Comparison of ENCODE assay signal across 1 cellular context in genomic region chr11:46597155-46597554, GRCh38.
A peak's percentile ranks its signal among the peaks of the same experiment; 100 is the strongest.
TF ChIP-seq lines count a peak whose summit lies in the region.

No MANE protein-coding gene starts in this region.

TF ChIP-seq in HepG2, 621 proteins besides CTCF, POLR2A, EP300 and RAD21 (continued from another document and continues in another):
- TF ChIP-seq ZSCAN21 (CRISPR knock-in tag; IDR thresholded peaks at IDR 0.05; ENCODE audit: borderline replicate concordance) (no peak), HOXA7 (CRISPR knock-in tag; IDR thresholded peaks at IDR 0.05) (no peak), ZNF501 (CRISPR knock-in tag; IDR thresholded peaks at IDR 0.05) (no peak), MTF2 (CRISPR knock-in tag; IDR thresholded peaks at IDR 0.05; ENCODE audit: borderline replicate concordance) (no peak), LRRFIP1 (CRISPR knock-in tag; conservative IDR thresholded peaks at IDR 0.05) (no peak), TFDP2 (CRISPR knock-in tag; IDR thresholded peaks at IDR 0.05) (0 out of 2 replicates have a peak, but pooled peaks have one; percentile 17), PLRG1 (conservative IDR thresholded peaks at IDR 0.05) (no peak), ZNF335 (CRISPR knock-in tag; IDR thresholded peaks at IDR 0.05) (no peak), NFIB (CRISPR knock-in tag; IDR thresholded peaks at IDR 0.05; ENCODE audit: borderline replicate concordance) (no peak), RFXANK (CRISPR knock-in tag; IDR thresholded peaks at IDR 0.05) (no peak), MED8 (CRISPR knock-in tag; IDR thresholded peaks at IDR 0.05; ENCODE audit: insufficient replicate concordance) (no peak), ETS1 (CRISPR knock-in tag; IDR thresholded peaks at IDR 0.05) (no peak), ZMAT5 (CRISPR knock-in tag; IDR thresholded peaks at IDR 0.05; ENCODE audit: borderline replicate concordance, low read depth) (no peak), SP4 (CRISPR knock-in tag; IDR thresholded peaks at IDR 0.05) (no peak), ZNF883 (CRISPR knock-in tag; IDR thresholded peaks at IDR 0.05; ENCODE audit: not compliant biosample characterization) (no peak), RAD51 (IDR thresholded peaks at IDR 0.05; ENCODE audit: borderline replicate concordance) (no peak), EZH2 (conservative IDR thresholded peaks at IDR 0.05; ENCODE audit: low read depth, low read length) (no peak), TAF1 (CRISPR knock-in tag; IDR thresholded peaks at IDR 0.05) (no peak), FOSL2 (CRISPR knock-in tag; IDR thresholded peaks at IDR 0.05) (peak; percentile 22; the same call in 1 of the 2 replicates), ZNF660 (CRISPR knock-in tag; IDR thresholded peaks at IDR 0.05; ENCODE audit: borderline replicate concordance, low read depth) (no peak), ZNF788 (CRISPR knock-in tag; IDR thresholded peaks at IDR 0.05; ENCODE audit: borderline replicate concordance) (no peak; the same call in 1 of the 2 replicates), RORA (CRISPR knock-in tag; IDR thresholded peaks at IDR 0.05) (no peak), ELF3 (CRISPR knock-in tag; IDR thresholded peaks at IDR 0.05) (no peak), MXD3 (CRISPR knock-in tag; IDR thresholded peaks at IDR 0.05) (no peak), HINFP (CRISPR knock-in tag; IDR thresholded peaks at IDR 0.05; ENCODE audit: low read depth) (no peak), ZNF839 (CRISPR knock-in tag; IDR thresholded peaks at IDR 0.05; ENCODE audit: borderline replicate concordance) (no peak), PAX8 (CRISPR knock-in tag; IDR thresholded peaks at IDR 0.05; ENCODE audit: borderline replicate concordance) (no peak), MTA3 (CRISPR knock-in tag; IDR thresholded peaks at IDR 0.05) (no peak), ZSCAN9 (CRISPR knock-in tag; IDR thresholded peaks at IDR 0.05; ENCODE audit: borderline replicate concordance) (no peak), JUND (CRISPR knock-in tag; IDR thresholded peaks at IDR 0.05) (no peak), GATAD2A (CRISPR knock-in tag; IDR thresholded peaks at IDR 0.05) (peak; percentile 43; the same call in 1 of the 2 replicates), GTF2F1 (IDR thresholded peaks at IDR 0.05; ENCODE audit: low read length) (no peak), ZNF713 (CRISPR knock-in tag; IDR thresholded peaks at IDR 0.05) (no peak), ZNF589 (CRISPR knock-in tag; conservative IDR thresholded peaks at IDR 0.05) (no peak), ZNF446 (CRISPR knock-in tag; IDR thresholded peaks at IDR 0.05) (no peak), FLYWCH1 (CRISPR knock-in tag; IDR thresholded peaks at IDR 0.05) (no peak), THAP8 (CRISPR knock-in tag; IDR thresholded peaks at IDR 0.05; ENCODE audit: borderline replicate concordance) (no peak), KDM4B (CRISPR knock-in tag; IDR thresholded peaks at IDR 0.05) (no peak), ZBTB14 (CRISPR knock-in tag; IDR thresholded peaks at IDR 0.05) (no peak), ZNF18 (CRISPR knock-in tag; IDR thresholded peaks at IDR 0.05; ENCODE audit: insufficient replicate concordance) (peak; percentile 95), KAT8 (CRISPR knock-in tag; IDR thresholded peaks at IDR 0.05) (no peak), NR1H2 (CRISPR knock-in tag; IDR thresholded peaks at IDR 0.05; ENCODE audit: borderline replicate concordance, low read depth) (no peak), CBX2 (IDR thresholded peaks at IDR 0.05; ENCODE audit: low read depth, low read length) (no peak), CBX2 (CRISPR knock-in tag; IDR thresholded peaks at IDR 0.05; ENCODE audit: low read depth) (no peak), ZNF24 (IDR thresholded peaks at IDR 0.05) (no peak), ADNP (CRISPR knock-in tag; IDR thresholded peaks at IDR 0.05) (0 out of 2 replicates have a peak, but pooled peaks have one; percentile 18), NFKBIZ (CRISPR knock-in tag; IDR thresholded peaks at IDR 0.05) (no peak), TIGD3 (CRISPR knock-in tag; IDR thresholded peaks at IDR 0.05; ENCODE audit: borderline replicate concordance) (no peak), ZNF569 (CRISPR knock-in tag; IDR thresholded peaks at IDR 0.05; ENCODE audit: borderline replicate concordance) (no peak), RNF219 (CRISPR knock-in tag; IDR thresholded peaks at IDR 0.05) (no peak), SMC3 (IDR thresholded peaks at IDR 0.05; ENCODE audit: low read length) (no peak), ZNF543 (CRISPR knock-in tag; IDR thresholded peaks at IDR 0.05) (no peak), TOPORS (CRISPR knock-in tag; IDR thresholded peaks at IDR 0.05) (no peak), SP5 (CRISPR knock-in tag; IDR thresholded peaks at IDR 0.05; ENCODE audit: borderline replicate concordance, low read depth) (no peak), HOXA5 (CRISPR knock-in tag; IDR thresholded peaks at IDR 0.05) (0 out of 2 replicates have a peak, but pooled peaks have one; percentile 52), KLF9 (CRISPR knock-in tag; IDR thresholded peaks at IDR 0.05; ENCODE audit: low read depth) (no peak), MNT (IDR thresholded peaks at IDR 0.05) (no peak), NCOA2 (CRISPR knock-in tag; IDR thresholded peaks at IDR 0.05) (no peak), CHCHD3 (CRISPR knock-in tag; IDR thresholded peaks at IDR 0.05) (no peak), ZFP36L1 (CRISPR knock-in tag; IDR thresholded peaks at IDR 0.05) (no peak), HOXD1 (CRISPR knock-in tag; IDR thresholded peaks at IDR 0.05) (no peak)
